ENCODE assay signal across 20 cellular contexts in genomic region chr1:20211511-20211931, GRCh38. TPM values are rescaled to one million over a fixed set of nuclear protein-coding genes. Genes with fewer than 3 reads are reported as not detected.
DNase-seq lines count a peak whose midpoint lies in the region; ATAC-seq and TF ChIP-seq lines count a peak whose summit lies in the region.
"Had no signal": no experiment of that assay in that cellular context is flagged by ENCODE, and none has a peak within 500 bp of the region (broad histone marks: within the 10 kb centered on the region; RNA-seq: fewer than 3 reads in every experiment).

No MANE protein-coding gene starts in this region.

- BruUV-seq in Calu3 (replicated peaks; lab: Mats Ljungman, UMichigan) (no TSS peak), Panc1 (replicated peaks; lab: Mats Ljungman, UMichigan) (no TSS peak)

- no peaks in the 10 kb centered on the region for H3K9me3 ChIP-seq in Panc1 (ENCODE audit: control insufficient read depth, insufficient read depth, low read depth, low read length)
- no peaks in the 10 kb centered on the region for H3K9me3 ChIP-seq in muscle layer of duodenum (ENCODE audit: control insufficient read depth in 1 of 2, low read length in 2 of 2)
- H3K9me3 ChIP-seq: right lobe of liver, SJCRH30, upper lobe of right lung had no signal

- H3K4me3 ChIP-seq in Panc1 (ENCODE audit: low read depth in 2 of 2, low read length in 2 of 2) (no peak overlapping the region), epithelial cell of proximal tubule (ENCODE audit: low read depth, low read length) (no peak overlapping the region), muscle layer of duodenum (ENCODE audit: low read depth in 1 of 2, low read length in 2 of 2) (no peak overlapping the region)
- H3K4me3 ChIP-seq: right lobe of liver, SJCRH30, upper lobe of right lung had no signal

- no peaks in the 10 kb centered on the region for H3K36me3 Mint-ChIP-seq in Calu3 (ENCODE audit: insufficient read depth, unreplicated experiment)
- no peaks in the 10 kb centered on the region for H3K36me3 Mint-ChIP-seq in immature natural killer cell
- H3K36me3 Mint-ChIP-seq: activated naive CD8-positive, alpha-beta T cell; mesothelial cell of epicardium had no signal

- H3K9me3 Mint-ChIP-seq in Calu3 (ENCODE audit: low read depth, unreplicated experiment) (no peaks in the 10 kb centered on the region), immature natural killer cell (no peaks in the 10 kb centered on the region)

- H3K4me1 Mint-ChIP-seq in Calu3 (ENCODE audit: low read depth, unreplicated experiment) (peaks cover 26% of the 10 kb centered on the region), immature natural killer cell (peaks cover 12 to 22% of the 10 kb centered on the region in 2 donors)

- no peaks in the 10 kb centered on the region for H3K27me3 Mint-ChIP-seq in Calu3 (ENCODE audit: unreplicated experiment)
- H3K27me3 Mint-ChIP-seq in immature natural killer cell (ENCODE audit: low read depth in 3 of 3), result peaks cover 4 to 14% (median 5%) of the 10 kb centered on the region in 3 donors

- DNase-seq in Calu3 (peak; percentile 46), Panc1 (ENCODE audit: low read depth, low spot score) (no peak), epithelial cell of proximal tubule (ENCODE audit: low read depth) (peak; percentile 36), AG08396 (ENCODE audit: low spot score) (no peak), anterior cingulate cortex (lab: John Stamatoyannopoulos, UW) (no peak), immature natural killer cell (no peak)
- DNase-seq: activated CD4-positive, alpha-beta T cell treated with anti-CD3 and anti-CD28 coated beads for 36 hours; central memory CD4-positive, alpha-beta T cell; NCI-H1105; NCI-H226; NK-92 treated with Interleukin-12 subunit alpha and Interleukin-12 subunit beta, amount 100 ng/mL, for 24 hours; SJCRH30; stimulated activated CD4-positive, alpha-beta T cell treated with anti-CD3 and anti-CD28 coated beads, Interleukin-2, amount 100 ng/mL, for 48 hours; T-helper 9 cell; upper lobe of right lung had no signal

- intact Hi-C loops in Calu3 (cut with micrococcal nuclease; ENCODE audit: unreplicated experiment) (loop anchor here (5.0 to 10.0 kb wide), 2 partner anchors 146 to 213 kb away; no protein-coding TSS in a partner anchor), Panc1 (cut with micrococcal nuclease; ENCODE audit: unreplicated experiment) (loop anchor here (10.0 kb wide), 1 partner anchor 173 kb away; no protein-coding TSS in a partner anchor)

- in situ Hi-C loops in Panc1 (cut with HindIII; ENCODE audit: low pct_unique_long_range_greater_than_20kb, low sequenced_read_pairs), result no loop called here

- CTCF ChIA-PET in Calu3 (lab: Charles Lee) (interaction anchor here (1.3 kb wide), 2 partner anchors 10 to 219 kb away, joined by 3 read pairs; no protein-coding TSS in a partner anchor), Panc1 (lab: Charles Lee) (no interaction called here)

- TF ChIP-seq CTCF in Calu3 (IDR thresholded peaks at IDR 0.05; ENCODE audit: unreplicated experiment) (no peak), Panc1 (IDR thresholded peaks at IDR 0.05) (no peak), epithelial cell of proximal tubule (conservative IDR thresholded peaks at IDR 0.05; ENCODE audit: low read depth, low read length) (no peak)

- peak overlapping the region; percentile 63 for H3K27ac Mint-ChIP-seq in Calu3 (ENCODE audit: unreplicated experiment)
- H3K27ac Mint-ChIP-seq in immature natural killer cell, result no peak overlapping the region
- H3K27ac Mint-ChIP-seq: activated CD4-positive, alpha-beta T cell treated with anti-CD3 and anti-CD28 coated beads for 36 hours; activated naive CD8-positive, alpha-beta T cell; mesothelial cell of epicardium had no signal

- H3K27ac ChIP-seq in Panc1 (ENCODE audit: low read length) (no peak overlapping the region), muscle layer of duodenum (ENCODE audit: low read length) (peak overlapping the region; percentile 24)
- H3K27ac ChIP-seq: right lobe of liver, SJCRH30, upper lobe of right lung had no signal

- no peak overlapping the region for H3K4me3 Mint-ChIP-seq in Calu3 (ENCODE audit: low read depth, unreplicated experiment)
- H3K4me3 Mint-ChIP-seq in immature natural killer cell, result no peak overlapping the region
- H3K4me3 Mint-ChIP-seq: activated CD4-positive, alpha-beta T cell treated with anti-CD3 and anti-CD28 coated beads for 36 hours; activated naive CD8-positive, alpha-beta T cell; mesothelial cell of epicardium had no signal

- H3K4me1 ChIP-seq in Panc1 (ENCODE audit: control insufficient read depth, insufficient read depth, low read length) (peaks cover 6% of the 10 kb centered on the region; the same call in 1 of the 2 replicates), muscle layer of duodenum (ENCODE audit: control insufficient read depth in 1 of 2, insufficient read depth in 2 of 2, low read length in 2 of 2) (peaks cover 4 to 11% of the 10 kb centered on the region in 2 donors)
- H3K4me1 ChIP-seq: SJCRH30 had no signal

- no peaks in the 10 kb centered on the region; the same call in 1 of the 2 replicates for H3K36me3 ChIP-seq in Panc1 (ENCODE audit: control insufficient read depth, insufficient read depth, low read length)
- H3K36me3 ChIP-seq in muscle layer of duodenum (ENCODE audit: control insufficient read depth in 1 of 2, insufficient read depth in 2 of 2, low read length in 2 of 2), result no peaks in the 10 kb centered on the region
- H3K36me3 ChIP-seq: right lobe of liver, SJCRH30, upper lobe of right lung had no signal

- POLR2A ChIA-PET in Panc1 (lab: Charles Lee), result no interaction called here

- H3K27me3 ChIP-seq in Panc1 (ENCODE audit: control insufficient read depth, insufficient read depth, low read length) (peaks cover 18% of the 10 kb centered on the region), muscle layer of duodenum (ENCODE audit: low read depth, low read length) (no peaks in the 10 kb centered on the region)
- H3K27me3 ChIP-seq: right lobe of liver had no signal

- ATAC-seq in Panc1 (peak; percentile 62; the same call in 1 of the 2 replicates), GM21360 (IDR thresholded peaks at IDR 0.05; ENCODE audit: unreplicated experiment) (no peak)
- ATAC-seq: upper lobe of right lung had no signal

RNA-seq across cellular contexts. Expression of gene PLA2G2C, which starts 25.2 kb away (rescaled TPM):
- total RNA-seq in Calu3 (2022) (not detected in 2 replicates), Panc1 (2021; ENCODE audit: unreplicated experiment) (not detected), epithelial cell of proximal tubule (not detected in 2 replicates)
- not detected for polyA plus RNA-seq in Panc1 (2012; ENCODE audit: insufficient read length)
- not detected for polyA plus RNA-seq in immature natural killer cell
- total RNA-seq: right lobe of liver, SJCRH30, upper lobe of right lung had no signal

RNA-seq across cellular contexts. Expression of gene UBXN10, which starts 25.6 kb away (rescaled TPM):
- 0.33 and 0.37 TPM in 2 replicates for total RNA-seq in Calu3 (2022)
- 0.05 TPM for total RNA-seq in Panc1 (2021; ENCODE audit: unreplicated experiment)
- polyA plus RNA-seq in Panc1 (2012; ENCODE audit: insufficient read length), result 0.04 TPM
- total RNA-seq in epithelial cell of proximal tubule, result 0.14 and 0.23 TPM in 2 replicates
- 1 to 10 TPM; 1.6 to 2.6 (median 1.7) TPM for polyA plus RNA-seq in immature natural killer cell
- total RNA-seq: SJCRH30 had no signal

Comparison
In these comparisons a context has a peak if more than half of its experiments do, and no peak if none do; other contexts are left out.
1. DNase-seq: peak in Calu3 (single experiment) and epithelial cell of proximal tubule (single experiment); none in Panc1 (single experiment), AG08396 (single experiment), anterior cingulate cortex (0 of 58) and immature natural killer cell (0 of 3).